In the genomic region with DNA sequence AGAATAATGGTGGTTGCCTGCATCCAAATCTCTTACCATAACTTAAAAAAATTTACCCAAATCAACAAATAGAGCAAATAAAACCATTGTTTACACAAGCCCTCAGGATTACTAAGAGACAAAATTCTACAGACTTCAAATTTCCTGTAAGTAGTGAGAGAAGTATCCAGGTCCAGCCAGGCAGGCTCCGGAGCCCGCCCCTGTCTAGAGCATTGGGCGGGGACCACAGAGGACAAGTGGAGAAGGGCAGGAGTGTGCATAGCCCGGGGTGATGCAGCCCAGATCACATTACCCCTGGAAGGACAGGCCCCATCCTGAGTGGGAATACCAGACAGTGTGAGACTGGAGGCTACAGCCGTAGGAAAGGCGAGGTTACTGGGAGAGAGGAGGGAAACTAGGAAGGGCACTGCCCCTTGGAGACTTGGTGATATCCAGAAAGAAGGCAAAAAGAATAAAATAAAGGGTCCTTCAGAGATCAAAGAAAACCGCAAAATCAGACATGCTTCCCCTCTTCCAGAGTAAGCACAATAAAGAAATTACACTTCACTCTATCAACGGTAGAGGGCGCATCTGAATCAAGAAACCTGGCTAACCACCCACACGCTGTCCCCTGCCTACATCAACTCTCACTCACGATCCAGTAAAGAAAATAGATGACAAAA, we compare ENCODE assay signal across 8 cellular contexts. TPM values are rescaled to one million over a fixed set of nuclear protein-coding genes. Genes with fewer than 3 reads are reported as not detected.
DNase-seq lines count a peak whose midpoint lies in the region; ATAC-seq, FAIRE-seq and TF ChIP-seq lines count a peak whose summit lies in the region.

No MANE protein-coding gene starts in this region.

- H3K36me3 ChIP-seq in parathyroid adenoma (ENCODE audit: control insufficient read depth, insufficient read depth, low read length): no peaks in the 10 kb centered on the region

- no peaks in the 10 kb centered on the region for H3K27me3 ChIP-seq in parathyroid adenoma (ENCODE audit: control insufficient read depth, insufficient read depth, low read length)

- H2AFZ ChIP-seq in parathyroid adenoma: peak overlapping the region; percentile 38

- H3K27ac Mint-ChIP-seq in activated T-cell treated with anti-CD3 and anti-CD28 coated beads, Interleukin-2, amount 50 U/mL, for 72 hours: no peak overlapping the region

- H3K4me2 ChIP-seq in parathyroid adenoma (ENCODE audit: low read length): peak overlapping the region; percentile 47

- DNase-seq in D721Med (ENCODE audit: insufficient read length, low spot score) (no peak), HEK293T (ENCODE audit: extremely low spot score) (peak; percentile 70), NCI-H446 treated with DMSO at 0.1 percent for 48 hours (lab: John Stamatoyannopoulos, UW) (peak; percentile 68), head of caudate nucleus (peak in 41 of 42 donors; percentile 26 to 89 (median 65)), NK-92 (lab: John Stamatoyannopoulos, UW; ENCODE audit: unreplicated experiment) (no peak)
- peak; percentile 22 to 55 for DNase-seq in activated T-cell treated with anti-CD3 and anti-CD28 coated beads, Interleukin-2, amount 50 U/mL, for 72 hours

- peaks cover 21% of the 10 kb centered on the region for H3K27me3 Mint-ChIP-seq in activated T-cell treated with anti-CD3 and anti-CD28 coated beads, Interleukin-2, amount 50 U/mL, for 72 hours (ENCODE audit: low read depth)

- CTCF ChIA-PET in HEK293T (lab: Yijun Ruan, JAX): interaction anchor here (1.1 kb wide), 1 partner anchor 192 kb away, joined by 3 read pairs; no protein-coding TSS in a partner anchor

- H3K4me3 ChIP-seq in parathyroid adenoma (ENCODE audit: low read depth, low read length): peak overlapping the region; percentile 38

- no peak overlapping the region for H3K4me3 Mint-ChIP-seq in activated T-cell treated with anti-CD3 and anti-CD28 coated beads, Interleukin-2, amount 50 U/mL, for 72 hours

- peak; percentile 48 to 55 for ATAC-seq in activated T-cell treated with anti-CD3 and anti-CD28 coated beads, Interleukin-2, amount 50 U/mL, for 72 hours (replicated peaks in 1 of 2)
- ATAC-seq in HG03095 (IDR thresholded peaks at IDR 0.05; ENCODE audit: unreplicated experiment): no peak

- no peaks in the 10 kb centered on the region for H3K36me3 Mint-ChIP-seq in activated T-cell treated with anti-CD3 and anti-CD28 coated beads, Interleukin-2, amount 50 U/mL, for 72 hours (ENCODE audit: insufficient read depth in 2 of 2)

- peaks cover 15% of the 10 kb centered on the region for H3K4me1 ChIP-seq in parathyroid adenoma

- peak; percentile 66 for TF ChIP-seq CTCF in D721Med (IDR thresholded peaks at IDR 0.05; ENCODE audit: insufficient read depth, missing control alignments)
- peak; percentile 78 for TF ChIP-seq CTCF in parathyroid adenoma (IDR thresholded peaks at IDR 0.05)

- FAIRE-seq in D721Med (lab: Jason Lieb, UNC): no peak

- peaks cover 2 to 4% of the 10 kb centered on the region in 2 donors for H3K9me3 Mint-ChIP-seq in activated T-cell treated with anti-CD3 and anti-CD28 coated beads, Interleukin-2, amount 50 U/mL, for 72 hours

- no peaks in the 10 kb centered on the region for H3K9me3 ChIP-seq in parathyroid adenoma (ENCODE audit: control insufficient read depth, low read length)

- H3K79me2 ChIP-seq in parathyroid adenoma: peaks cover 2% of the 10 kb centered on the region

- H3K9ac ChIP-seq in parathyroid adenoma: no peak overlapping the region

- intact Hi-C loops in head of caudate nucleus (cut with DNase I): loop anchor here (5.0 to 10.0 kb wide), 2 partner anchors 120 to 213 kb away; no protein-coding TSS in a partner anchor

- H3K4me1 Mint-ChIP-seq in activated T-cell treated with anti-CD3 and anti-CD28 coated beads, Interleukin-2, amount 50 U/mL, for 72 hours (ENCODE audit: low read depth): no peaks in the 10 kb centered on the region

- H3K27ac ChIP-seq in parathyroid adenoma: peak overlapping the region; percentile 25

- POLR2A ChIA-PET in HEK293T (lab: Yijun Ruan, JAX): no interaction called here

TF ChIP-seq in HEK293T, 16 proteins besides CTCF, POLR2A, EP300 and RAD21:
- TF ChIP-seq HDGF (IDR thresholded peaks at IDR 0.05; ENCODE audit: borderline replicate concordance): no peak
- TF ChIP-seq LEF1 (IDR thresholded peaks at IDR 0.05; ENCODE audit: borderline replicate concordance): peak; percentile 59; the same call in 1 of the 2 replicates

RNA-seq across cellular contexts. Expression of a gene that starts 26.6 kb away (rescaled TPM):
- total RNA-seq in activated T-cell treated with anti-CD3 and anti-CD28 coated beads, Interleukin-2, amount 50 U/mL, for 72 hours: not detected

Comparison
In these comparisons a context has a peak if more than half of its experiments do, and no peak if none do; other contexts are left out.
1. DNase-seq: peak in HEK293T (single experiment), NCI-H446 treated with DMSO at 0.1 percent for 48 hours (single experiment), activated T-cell treated with anti-CD3 and anti-CD28 coated beads, Interleukin-2, amount 50 U/mL, for 72 hours (2 of 2) and head of caudate nucleus (41 of 42); none in D721Med (single experiment) and NK-92 (single experiment).